10 cellular contexts compared by ENCODE assay signal in the genomic region with DNA sequence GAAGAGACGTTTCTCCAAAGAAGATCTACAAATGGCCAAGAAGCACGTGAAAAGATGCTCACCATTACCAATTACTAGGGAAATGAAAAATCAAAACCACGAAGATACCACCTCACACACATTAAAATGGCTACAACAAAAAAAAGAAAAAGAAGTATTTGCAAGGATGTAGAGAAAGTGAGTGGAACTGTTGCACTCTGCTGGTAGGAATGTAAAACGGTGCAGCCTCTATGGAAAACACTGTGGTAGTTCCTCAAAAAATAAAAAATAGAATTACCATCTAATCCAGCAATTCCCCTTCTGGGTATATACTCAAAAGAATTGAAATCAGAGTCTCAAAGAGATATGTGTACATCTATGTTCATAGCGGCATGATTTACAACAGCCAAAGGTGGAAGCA.
DNase-seq lines count a peak whose midpoint lies in the region; ATAC-seq and TF ChIP-seq lines count a peak whose summit lies in the region.
"Had no signal": no experiment of that assay in that cellular context is flagged by ENCODE, and none has a peak within 500 bp of the region (broad histone marks: within the 10 kb centered on the region; RNA-seq: fewer than 3 reads in every experiment).

No MANE protein-coding gene starts in this region.

- H3K27ac ChIP-seq in lower lobe of right lung = no peak overlapping the region

- no peak overlapping the region for H3K4me3 ChIP-seq in cardiac fibroblast (replicated peaks in 1 of 2; ENCODE audit: low read depth in 2 of 2, low read length in 2 of 2)
- H3K4me3 ChIP-seq in lower lobe of right lung = no peak overlapping the region
- H3K4me3 ChIP-seq: lung had no signal

- peak; percentile 64 for TF ChIP-seq CTCF in cardiac fibroblast (IDR thresholded peaks at IDR 0.05; ENCODE audit: low read depth, low read length)
- peak; percentile 26 for TF ChIP-seq CTCF in lower lobe of right lung (IDR thresholded peaks at IDR 0.05)

- no peaks in the 10 kb centered on the region for H3K36me3 ChIP-seq in lower lobe of right lung

- ATAC-seq in lower lobe of right lung (no peak), GM18511 (IDR thresholded peaks at IDR 0.05; ENCODE audit: unreplicated experiment) (no peak)

- in situ Hi-C loops in Caki2 (cut with HindIII; ENCODE audit: low pct_unique_long_range_greater_than_20kb, low sequenced_read_pairs) = no loop called here

- intact Hi-C loops in lower lobe of right lung (cut with DNase I) = no loop called here

- no peaks in the 10 kb centered on the region for H3K4me1 ChIP-seq in lower lobe of right lung

- H3K9me3 ChIP-seq in lower lobe of right lung = peaks cover 5% of the 10 kb centered on the region

- DNase-seq in Caki2 (ENCODE audit: low read depth) (peak; percentile 9), M059J (ENCODE audit: low read depth) (peak; percentile 22), cardiac fibroblast (ENCODE audit: low read depth in 2 of 2) (peak; percentile 46 to 50), lower lobe of right lung (no peak), globus pallidus (ENCODE audit: low spot score) (no peak), NCI-H2227 treated with DMSO at 0.1 percent for 48 hours (lab: John Stamatoyannopoulos, UW) (no peak), AG20443 (ENCODE audit: low spot score) (no peak)
- DNase-seq: NCI-H510A had no signal

- no peaks in the 10 kb centered on the region for H3K27me3 ChIP-seq in lower lobe of right lung (ENCODE audit: low read depth)

Comparison
In these comparisons a context has a peak if more than half of its experiments do, and no peak if none do; other contexts are left out.
1. DNase-seq: peak in Caki2 (single experiment), M059J (single experiment) and cardiac fibroblast (2 of 2); none in lower lobe of right lung (single experiment), globus pallidus (single experiment), NCI-H2227 treated with DMSO at 0.1 percent for 48 hours (single experiment) and AG20443 (single experiment).